Comparison of ENCODE assay signal across 9 cellular contexts in genomic region chr16:684961-685696, GRCh38. TPM values are rescaled to one million over a fixed set of nuclear protein-coding genes. Genes with fewer than 3 reads are reported as not detected.
A peak's percentile ranks its signal among the peaks of the same experiment; 100 is the strongest.
DNase-seq lines count a peak whose midpoint lies in the region; ATAC-seq and TF ChIP-seq lines count a peak whose summit lies in the region.
"Had no signal": no experiment of that assay in that cellular context is flagged by ENCODE, and none has a peak within 500 bp of the region (broad histone marks: within the 10 kb centered on the region; RNA-seq: fewer than 3 reads in every experiment).

No MANE protein-coding gene starts in this region.

- peaks cover 3% of the 10 kb centered on the region for H3K36me3 Mint-ChIP-seq in CD4-positive, CD25-positive, alpha-beta regulatory T cell
- H3K36me3 Mint-ChIP-seq in immature natural killer cell: peaks cover 0 to 2% (median 0%) of the 10 kb centered on the region in 3 donors

- DNase-seq in CD4-positive, CD25-positive, alpha-beta regulatory T cell: no peak
- peak; percentile 43 for DNase-seq in NCI-H1105 (lab: John Stamatoyannopoulos, UW)
- DNase-seq in neuronal stem cell (ENCODE audit: low spot score): no peak
- DNase-seq in activated CD4-positive, alpha-beta T cell treated with anti-CD3 and anti-CD28 coated beads for 48 hours: no peak
- DNase-seq in NCI-H748 (lab: John Stamatoyannopoulos, UW; ENCODE audit: unreplicated experiment): no peak
- DNase-seq in globus pallidus (ENCODE audit: low spot score): no peak
- DNase-seq in immature natural killer cell: no peak
- DNase-seq: cortex of kidney had no signal

- no peak overlapping the region for H4K91ac ChIP-seq in neuronal stem cell (ENCODE audit: low read depth, low read length, poor library complexity)

- ATAC-seq in CD4-positive, CD25-positive, alpha-beta regulatory T cell (ENCODE audit: low read depth in 2 of 2): no peak

- H2AFZ ChIP-seq in neuronal stem cell (ENCODE audit: low read length): no peak overlapping the region

- no peak overlapping the region for H2BK5ac ChIP-seq in neuronal stem cell (ENCODE audit: low read length)

- no peak for TF ChIP-seq CTCF in VCaP (conservative IDR thresholded peaks at IDR 0.05)

- no peak overlapping the region for H3K18ac ChIP-seq in neuronal stem cell (ENCODE audit: low read length)

- H4K8ac ChIP-seq in neuronal stem cell (ENCODE audit: low read depth, low read length): peak overlapping the region; percentile 92

- peak overlapping the region; percentile 73 for H3K27ac ChIP-seq in CD4-positive, CD25-positive, alpha-beta regulatory T cell (ENCODE audit: insufficient read depth, low read length, poor library complexity, severe bottlenecking)
- H3K27ac ChIP-seq in VCaP (peak overlapping the region; percentile 91), neuronal stem cell (replicated peaks; ENCODE audit: low read length) (no peak overlapping the region)

- H3K4me1 ChIP-seq in CD4-positive, CD25-positive, alpha-beta regulatory T cell (ENCODE audit: control insufficient read depth, insufficient read depth, low read length, poor library complexity, severe bottlenecking): peaks cover 46% of the 10 kb centered on the region
- H3K4me1 ChIP-seq in neuronal stem cell (ENCODE audit: control insufficient read depth in 2 of 2, insufficient read depth in 1 of 2, low read depth in 1 of 2, low read length in 2 of 2): peaks cover 11 to 24% of the 10 kb centered on the region in 2 donors

- no CpG with 5 or more reads among the region's 61 CpGs for WGBS in neuronal stem cell (ENCODE audit: extremely low coverage in 2 of 2, insufficient read length in 2 of 2, insufficient replicate concordance in 1 of 2), 2 donors

- H3K27me3 ChIP-seq in CD4-positive, CD25-positive, alpha-beta regulatory T cell (ENCODE audit: control insufficient read depth, insufficient read depth, low read length): no peaks in the 10 kb centered on the region
- H3K27me3 ChIP-seq in neuronal stem cell (ENCODE audit: control insufficient read depth in 3 of 3, insufficient read depth in 3 of 3, low read depth in 1 of 3, low read length in 3 of 3): no peaks in the 10 kb centered on the region

- no peak overlapping the region for H3K4me3 ChIP-seq in CD4-positive, CD25-positive, alpha-beta regulatory T cell (ENCODE audit: low read depth, low read length)
- no peak overlapping the region for H3K4me3 ChIP-seq in neuronal stem cell (ENCODE audit: low read length in 2 of 2)

- H3K23ac ChIP-seq in neuronal stem cell (ENCODE audit: low read depth, low read length, poor library complexity): peak overlapping the region; percentile 60

- peaks cover 12% of the 10 kb centered on the region for H3K36me3 ChIP-seq in CD4-positive, CD25-positive, alpha-beta regulatory T cell (ENCODE audit: control insufficient read depth, insufficient read depth, low read length)
- H3K36me3 ChIP-seq in neuronal stem cell (replicated peaks in 1 of 2; ENCODE audit: control insufficient read depth in 2 of 2, insufficient read depth in 2 of 2, low read length in 2 of 2): peaks cover 43 to 66% of the 10 kb centered on the region in 2 donors

- peak overlapping the region; percentile 93 for H3K4ac ChIP-seq in neuronal stem cell (ENCODE audit: low read length)

- no peak overlapping the region for H2BK120ac ChIP-seq in neuronal stem cell (ENCODE audit: low read depth, low read length)

- H3K27me3 Mint-ChIP-seq in CD4-positive, CD25-positive, alpha-beta regulatory T cell: no peaks in the 10 kb centered on the region
- H3K27me3 Mint-ChIP-seq in immature natural killer cell (ENCODE audit: low read depth in 3 of 3): peaks cover 0 to 12% (median 3%) of the 10 kb centered on the region in 3 donors

- peaks cover 0 to 49% (median 6%) of the 10 kb centered on the region in 4 donors for H3K4me1 Mint-ChIP-seq in CD4-positive, CD25-positive, alpha-beta regulatory T cell
- H3K4me1 Mint-ChIP-seq in immature natural killer cell: peaks cover 13 to 38% of the 10 kb centered on the region in 2 donors

- peak overlapping the region; percentile 22 for H2BK12ac ChIP-seq in neuronal stem cell (ENCODE audit: low read length)

- H3K9me3 Mint-ChIP-seq in CD4-positive, CD25-positive, alpha-beta regulatory T cell: no peaks in the 10 kb centered on the region
- H3K9me3 Mint-ChIP-seq in immature natural killer cell: no peaks in the 10 kb centered on the region

- H3K4me2 ChIP-seq in neuronal stem cell (ENCODE audit: insufficient read depth, low read length, poor library complexity, severe bottlenecking): no peak overlapping the region

- H3K27ac Mint-ChIP-seq in CD4-positive, CD25-positive, alpha-beta regulatory T cell: no peak overlapping the region
- H3K27ac Mint-ChIP-seq in immature natural killer cell: peak overlapping the region in 1 of 6 donors; percentile 23

- peak overlapping the region; percentile 100 for H2AK5ac ChIP-seq in neuronal stem cell (ENCODE audit: low read depth, low read length)

- peaks cover 44% of the 10 kb centered on the region for H3K79me1 ChIP-seq in neuronal stem cell (ENCODE audit: low read depth, low read length)

- peak overlapping the region; percentile 86 for H3K9ac ChIP-seq in neuronal stem cell (ENCODE audit: low read depth, low read length, poor library complexity)

- H3K4me3 Mint-ChIP-seq in CD4-positive, CD25-positive, alpha-beta regulatory T cell: no peak overlapping the region
- H3K4me3 Mint-ChIP-seq in immature natural killer cell: peak overlapping the region in 1 of 5 donors; percentile 27

- peak overlapping the region; percentile 67 for H2BK15ac ChIP-seq in neuronal stem cell (ENCODE audit: low read length)

- no peak overlapping the region for H3K14ac ChIP-seq in neuronal stem cell (ENCODE audit: low read length)

- no peaks in the 10 kb centered on the region for H3K9me3 ChIP-seq in CD4-positive, CD25-positive, alpha-beta regulatory T cell (ENCODE audit: control insufficient read depth in 2 of 2, low read length in 2 of 2)
- peaks cover 0 to 2% of the 10 kb centered on the region in 2 donors for H3K9me3 ChIP-seq in neuronal stem cell (replicated peaks in 1 of 2; ENCODE audit: control insufficient read depth in 2 of 2, insufficient read depth in 1 of 2, low read depth in 1 of 2, low read length in 2 of 2)

RNA-seq across cellular contexts. Expression of gene JMJD8, which starts 1.0 kb away (rescaled TPM):
- 22.7 TPM for total RNA-seq in CD4-positive, CD25-positive, alpha-beta regulatory T cell
- 10 to 100 TPM; 29.2 to 36.2 (median 33.4) TPM for polyA plus RNA-seq in CD4-positive, CD25-positive, alpha-beta regulatory T cell
- 34.8 TPM for polyA plus RNA-seq in neuronal stem cell (2013, experiment 1 of 2)
- polyA plus RNA-seq in neuronal stem cell (2013, experiment 2 of 2): 33.9 TPM
- 10 to 100 TPM; 38.3 to 63.5 (median 47.4) TPM for polyA plus RNA-seq in immature natural killer cell

RNA-seq across cellular contexts. Expression of gene STUB1, which starts 4.9 kb away (rescaled TPM):
- total RNA-seq in CD4-positive, CD25-positive, alpha-beta regulatory T cell: 63.2 TPM
- 100 to 1,000 TPM; 117 to 142 (median 135) TPM for polyA plus RNA-seq in CD4-positive, CD25-positive, alpha-beta regulatory T cell
- polyA plus RNA-seq in neuronal stem cell (2013, experiment 1 of 2): 68.3 TPM
- polyA plus RNA-seq in neuronal stem cell (2013, experiment 2 of 2): 66.0 TPM
- 100 to 1,000 TPM; 183 to 225 (median 194) TPM for polyA plus RNA-seq in immature natural killer cell

RNA-seq across cellular contexts. Expression of gene WDR24, which starts 5.1 kb away (rescaled TPM):
- 8.9 TPM for total RNA-seq in CD4-positive, CD25-positive, alpha-beta regulatory T cell
- 10 to 100 TPM in 2 of 4 donors, 1 to 10 TPM in 2; 7.9 to 10.4 (median 10.0) TPM for polyA plus RNA-seq in CD4-positive, CD25-positive, alpha-beta regulatory T cell
- polyA plus RNA-seq in neuronal stem cell (2013, experiment 1 of 2): 8.4 TPM
- 8.3 TPM for polyA plus RNA-seq in neuronal stem cell (2013, experiment 2 of 2)
- polyA plus RNA-seq in immature natural killer cell: 10 to 100 TPM in 1 of 3 donors, 1 to 10 TPM in 2; 4.9 to 15.1 (median 5.2) TPM

RNA-seq across cellular contexts. Expression of gene RHBDL1, which starts 9.7 kb away (rescaled TPM):
- 3.2 TPM for total RNA-seq in CD4-positive, CD25-positive, alpha-beta regulatory T cell
- polyA plus RNA-seq in CD4-positive, CD25-positive, alpha-beta regulatory T cell: 1 to 10 TPM in 1 of 4 donors, under 1 TPM in 2, not detected in 1; 0.49 to 1.5 (median 0.88) TPM
- 2.2 TPM for polyA plus RNA-seq in neuronal stem cell (2013, experiment 1 of 2)
- polyA plus RNA-seq in neuronal stem cell (2013, experiment 2 of 2): 1.8 TPM
- polyA plus RNA-seq in immature natural killer cell: not detected

RNA-seq across cellular contexts. Expression of gene RHOT2, which starts 17.2 kb away (rescaled TPM):
- total RNA-seq in CD4-positive, CD25-positive, alpha-beta regulatory T cell: 212 TPM
- polyA plus RNA-seq in CD4-positive, CD25-positive, alpha-beta regulatory T cell: 10 to 100 TPM; 34.3 to 47.1 (median 38.4) TPM
- 68.0 TPM for polyA plus RNA-seq in neuronal stem cell (2013, experiment 1 of 2)
- polyA plus RNA-seq in neuronal stem cell (2013, experiment 2 of 2): 63.4 TPM
- polyA plus RNA-seq in immature natural killer cell: 10 to 100 TPM; 36.8 to 53.3 (median 43.0) TPM
